In the genomic region with DNA sequence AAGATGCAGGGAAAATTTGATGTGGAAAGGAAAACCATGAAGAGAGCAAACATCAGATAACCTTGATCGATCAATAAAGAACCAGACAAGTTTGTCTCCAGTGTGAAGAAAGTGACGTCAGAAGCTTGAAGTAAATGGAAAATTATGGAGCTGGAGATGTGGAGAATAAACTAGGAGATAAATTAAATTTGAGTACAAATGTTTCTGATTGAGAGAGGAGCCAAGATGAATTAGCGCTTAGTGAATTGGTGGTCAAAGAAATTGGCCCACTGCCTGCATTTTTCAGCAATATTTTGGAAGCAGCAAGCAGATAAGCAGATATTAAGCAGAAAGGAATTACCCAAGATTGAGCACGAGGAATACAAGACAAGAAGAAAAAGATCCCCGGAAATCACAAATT, we compare ENCODE assay signal across 28 cellular contexts.
"Had no signal": no experiment of that assay in that cellular context is flagged by ENCODE, and none has a peak within 500 bp of the region (broad histone marks: within the 10 kb centered on the region; RNA-seq: fewer than 3 reads in every experiment).

No MANE protein-coding gene starts in this region.

- H3K27me3 Mint-ChIP-seq: activated CD4-positive, alpha-beta memory T cell treated with anti-CD3 and anti-CD28 coated beads, Interleukin-2, amount 10 ng/mL, durations not matched to agents 7 days and 5 days; activated CD4-positive, alpha-beta T cell treated with anti-CD3 and anti-CD28 coated beads, Interleukin-2, amount 10 ng/mL, durations not matched to agents 7 days and 5 days; activated naive CD8-positive, alpha-beta T cell; activated T-cell treated with anti-CD3 and anti-CD28 coated beads, Interleukin-2, amount 50 U/mL, for 24 hours; activated T-helper 17 cell treated with anti-CD3 and anti-CD28 coated beads, Interleukin-2, amount 50 U/mL, for 72 hours; central memory CD8-positive, alpha-beta T cell had no signal

- H3K4me3 ChIP-seq: colonic mucosa, esophagus squamous epithelium, gastroesophageal sphincter, heart right ventricle, hepatocyte had no signal

- H3K36me3 ChIP-seq: colonic mucosa, esophagus squamous epithelium, gastroesophageal sphincter, heart right ventricle had no signal

- H3K9me3 Mint-ChIP-seq: activated CD4-positive, alpha-beta T cell treated with anti-CD3 and anti-CD28 coated beads, Interleukin-2, amount 10 ng/mL, durations not matched to agents 7 days and 5 days; brain had no signal

- DNase-seq: activated CD4-positive, alpha-beta memory T cell treated with anti-CD3 and anti-CD28 coated beads, Interleukin-2, amount 10 ng/mL, durations not matched to agents 7 days and 5 days; activated CD4-positive, alpha-beta T cell treated with anti-CD3 and anti-CD28 coated beads for 4 hours; activated CD4-positive, alpha-beta T cell treated with anti-CD3 and anti-CD28 coated beads, Interleukin-2, amount 10 ng/mL, durations not matched to agents 7 days and 5 days; activated CD4-positive, alpha-beta T cell treated with anti-CD3 and anti-CD28 coated beads, Interleukin-2, amount 50 U/mL, for 4 hours; activated CD4-positive, CD25-positive, alpha-beta regulatory T cell; activated CD4-positive, CD25-positive, alpha-beta regulatory T cell treated with anti-CD3 and anti-CD28 coated beads, Interleukin-2, amount 50 U/mL, for 72 hours; activated CD8-positive, alpha-beta memory T cell treated with anti-CD3 and anti-CD28 coated beads, Interleukin-2, amount 50 U/mL, for 48 hours; activated effector memory CD4-positive, alpha-beta T cell treated with Interleukin-2 at 50 U/mL for 16 hours; activated gamma-delta T cell treated with Interleukin-2 at 50 U/mL for 16 hours; activated naive CD4-positive, alpha-beta T cell treated with anti-CD3 and anti-CD28 coated beads, Interleukin-2, amount 50 U/mL, for 16 hours; activated naive CD4-positive, alpha-beta T cell treated with Interleukin-2 at 50 U/mL for 16 hours; activated T-cell treated with anti-CD3 and anti-CD28 coated beads for 4 hours; activated T-cell treated with anti-CD3 and anti-CD28 coated beads, Interleukin-2, amount 50 U/mL, for 24 hours; amniotic stem cell; anterior cingulate cortex; colonic mucosa; effector CD8-positive, alpha-beta T cell; esophagus squamous epithelium; foreskin melanocyte; heart right ventricle; T-helper 2 cell had no signal

- H3K4me1 ChIP-seq: colonic mucosa, esophagus squamous epithelium, gastroesophageal sphincter, heart right ventricle had no signal

- H3K27me3 ChIP-seq: colonic mucosa, esophagus squamous epithelium, gastroesophageal sphincter, heart right ventricle, hepatocyte had no signal

- H3K36me3 Mint-ChIP-seq: activated naive CD8-positive, alpha-beta T cell; brain had no signal

- H3K27ac ChIP-seq: colonic mucosa, epithelial cell of prostate, esophagus squamous epithelium, gastroesophageal sphincter, heart right ventricle, hepatocyte had no signal

- H2AFZ ChIP-seq: hepatocyte had no signal

- H3K4me3 Mint-ChIP-seq: activated CD4-positive, alpha-beta memory T cell treated with anti-CD3 and anti-CD28 coated beads, Interleukin-2, amount 10 ng/mL, durations not matched to agents 7 days and 5 days; activated CD4-positive, alpha-beta T cell treated with anti-CD3 and anti-CD28 coated beads, Interleukin-2, amount 10 ng/mL, durations not matched to agents 7 days and 5 days; activated naive CD8-positive, alpha-beta T cell; activated T-cell treated with anti-CD3 and anti-CD28 coated beads, Interleukin-2, amount 50 U/mL, for 24 hours; activated T-helper 17 cell treated with anti-CD3 and anti-CD28 coated beads, Interleukin-2, amount 50 U/mL, for 72 hours; brain; central memory CD8-positive, alpha-beta T cell had no signal

- H3K79me2 ChIP-seq: hepatocyte had no signal

- H3K27ac Mint-ChIP-seq: activated CD4-positive, alpha-beta memory T cell treated with anti-CD3 and anti-CD28 coated beads, Interleukin-2, amount 10 ng/mL, durations not matched to agents 7 days and 5 days; activated CD4-positive, alpha-beta T cell treated with anti-CD3 and anti-CD28 coated beads, Interleukin-2, amount 10 ng/mL, durations not matched to agents 7 days and 5 days; activated naive CD8-positive, alpha-beta T cell; activated T-cell treated with anti-CD3 and anti-CD28 coated beads, Interleukin-2, amount 50 U/mL, for 24 hours; activated T-helper 17 cell treated with anti-CD3 and anti-CD28 coated beads, Interleukin-2, amount 50 U/mL, for 72 hours; brain had no signal

- ATAC-seq: activated T-helper 17 cell treated with anti-CD3 and anti-CD28 coated beads, Interleukin-2, amount 50 U/mL, for 72 hours; gastroesophageal sphincter; heart right ventricle had no signal

- H3K4me1 Mint-ChIP-seq: activated CD4-positive, alpha-beta memory T cell treated with anti-CD3 and anti-CD28 coated beads, Interleukin-2, amount 10 ng/mL, durations not matched to agents 7 days and 5 days; activated CD4-positive, alpha-beta T cell treated with anti-CD3 and anti-CD28 coated beads, Interleukin-2, amount 10 ng/mL, durations not matched to agents 7 days and 5 days; activated T-helper 17 cell treated with anti-CD3 and anti-CD28 coated beads, Interleukin-2, amount 50 U/mL, for 72 hours; brain; central memory CD8-positive, alpha-beta T cell had no signal
